In the genomic region with DNA sequence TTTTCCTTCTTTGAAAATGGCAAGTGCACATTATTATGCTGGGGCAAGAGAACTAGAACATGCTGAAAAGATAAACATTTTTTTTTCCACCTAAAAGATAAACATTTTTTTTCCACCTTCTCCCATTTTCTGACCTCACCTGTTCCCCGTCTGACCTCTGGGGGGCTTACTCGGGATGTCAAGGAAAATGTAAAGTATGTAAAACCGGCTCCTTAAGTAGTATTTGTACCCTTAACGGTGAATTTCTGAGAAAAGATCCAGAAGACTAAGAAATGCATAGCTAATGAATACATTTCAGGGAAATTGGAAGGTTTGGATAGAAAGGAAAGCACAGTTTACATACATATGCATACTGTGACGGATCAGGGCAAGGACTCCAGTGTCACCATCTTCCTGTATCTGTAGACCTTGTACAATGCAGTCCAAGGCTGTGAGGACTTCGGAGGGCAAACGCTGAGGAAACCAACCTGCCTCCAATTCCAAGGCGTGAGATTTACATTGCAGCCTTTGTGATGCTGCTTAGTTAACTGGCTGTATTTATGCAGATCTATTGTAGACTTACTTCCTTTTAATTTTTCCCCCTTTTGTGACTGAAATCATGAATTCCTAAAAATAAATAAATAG, we compare ENCODE assay signal across 10 cellular contexts.
A peak's percentile ranks its signal among the peaks of the same experiment; 100 is the strongest.
DNase-seq lines count a peak whose midpoint lies in the region; ATAC-seq, FAIRE-seq and TF ChIP-seq lines count a peak whose summit lies in the region.
"Had no signal": no experiment of that assay in that cellular context is flagged by ENCODE, and none has a peak within 500 bp of the region (broad histone marks: within the 10 kb centered on the region; RNA-seq: fewer than 3 reads in every experiment).

No MANE protein-coding gene starts in this region.

- no peak for TF ChIP-seq CTCF in A549 (IDR thresholded peaks at IDR 0.05)

- POLR2A ChIA-PET in A549 (lab: Yijun Ruan, JAX) = no interaction called here

- no peak for FAIRE-seq in A549 (lab: Jason Lieb, UNC)

- H3K4me3 ChIP-seq in A549 (peak overlapping the region; percentile 63; the same call in 2 of the 3 replicates), SK-N-MC (peak overlapping the region; percentile 93)

- H3K4me3 Mint-ChIP-seq in immature natural killer cell = peak overlapping the region in 3 of 5 donors; percentile 19 to 60 (median 37)

- CTCF ChIA-PET in A549 (lab: Yijun Ruan, JAX) = no interaction called here

- no peaks in the 10 kb centered on the region for H3K9me3 ChIP-seq in A549
- no peaks in the 10 kb centered on the region for H3K9me3 ChIP-seq in SK-N-MC (ENCODE audit: low read depth, low read length)
- H3K9me3 ChIP-seq: upper lobe of left lung had no signal

- peak; percentile 1 to 4 for DNase-seq in A549 (ENCODE audit: low read depth in 1 of 2, low spot score in 1 of 2)
- DNase-seq in SK-N-MC (ENCODE audit: low read depth, low spot score) = no peak
- DNase-seq in immature natural killer cell = no peak
- no peak for DNase-seq in mucosa of gallbladder (ENCODE audit: low spot score)
- DNase-seq in NCI-H82 treated with DMSO at 0.1 percent for 48 hours (lab: John Stamatoyannopoulos, UW; ENCODE audit: unreplicated experiment) = no peak
- DNase-seq in SIG-M5 treated with dmso at 0.1 percent for 504 hours (lab: John Stamatoyannopoulos, UW; ENCODE audit: unreplicated experiment) = no peak

- no peaks in the 10 kb centered on the region for H3K36me3 ChIP-seq in SK-N-MC (ENCODE audit: insufficient read depth, low read length)
- H3K36me3 ChIP-seq: upper lobe of left lung had no signal

- WGBS in A549 (ENCODE audit: missing lambda C conversion rate) = 11% methylated on average over 8 of the region's 8 CpGs

- H3K9ac ChIP-seq in SK-N-MC (ENCODE audit: insufficient read length) = no peak overlapping the region

- ATAC-seq in A549 (peak in 1 of 2 experiments; percentile 51; a peak in 3 of 6 replicates), GM18519 (IDR thresholded peaks at IDR 0.05; ENCODE audit: low FRiP score, unreplicated experiment) (peak; percentile 13), HG03571 (IDR thresholded peaks at IDR 0.05; ENCODE audit: unreplicated experiment) (no peak)

- peaks cover 6 to 11% (median 8%) of the 10 kb centered on the region in 3 donors for H3K27me3 Mint-ChIP-seq in immature natural killer cell (ENCODE audit: low read depth in 3 of 3)

- H3K4me2 ChIP-seq in A549 = peak overlapping the region; percentile 99

- TF ChIP-seq RAD21 in A549 (conservative IDR thresholded peaks at IDR 0.05 in 1 of 2, IDR thresholded peaks at IDR 0.05 in 1 of 2) = no peak

- peaks cover 5% of the 10 kb centered on the region; the same call in 1 of the 3 replicates for H3K4me1 ChIP-seq in A549

- TF ChIP-seq POLR2A in A549 (IDR thresholded peaks at IDR 0.05; ENCODE audit: low read length) = no peak

- peaks cover 4 to 47% (median 17%) of the 10 kb centered on the region in 6 donors for H3K9me3 Mint-ChIP-seq in immature natural killer cell

- no peak overlapping the region for H3K27ac ChIP-seq in A549
- no peak overlapping the region for H3K27ac ChIP-seq in SK-N-MC

- H3K4me1 Mint-ChIP-seq in immature natural killer cell = peaks cover 0 to 2% of the 10 kb centered on the region in 2 donors

- TF ChIP-seq EP300 in A549 (IDR thresholded peaks at IDR 0.05) = no peak

- no peaks in the 10 kb centered on the region for H3K36me3 Mint-ChIP-seq in immature natural killer cell
- H3K36me3 Mint-ChIP-seq: IgD-negative memory B cell had no signal

- no peak overlapping the region for H3K27ac Mint-ChIP-seq in immature natural killer cell
- H3K27ac Mint-ChIP-seq: IgD-negative memory B cell had no signal

TF ChIP-seq in A549, 52 proteins besides CTCF, POLR2A, EP300 and RAD21:
- TF ChIP-seq, protein P1, sequence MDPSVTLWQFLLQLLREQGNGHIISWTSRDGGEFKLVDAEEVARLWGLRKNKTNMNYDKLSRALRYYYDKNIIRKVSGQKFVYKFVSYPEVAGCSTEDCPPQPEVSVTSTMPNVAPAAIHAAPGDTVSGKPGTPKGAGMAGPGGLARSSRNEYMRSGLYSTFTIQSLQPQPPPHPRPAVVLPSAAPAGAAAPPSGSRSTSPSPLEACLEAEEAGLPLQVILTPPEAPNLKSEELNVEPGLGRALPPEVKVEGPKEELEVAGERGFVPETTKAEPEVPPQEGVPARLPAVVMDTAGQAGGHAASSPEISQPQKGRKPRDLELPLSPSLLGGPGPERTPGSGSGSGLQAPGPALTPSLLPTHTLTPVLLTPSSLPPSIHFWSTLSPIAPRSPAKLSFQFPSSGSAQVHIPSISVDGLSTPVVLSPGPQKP (IDR thresholded peaks at IDR 0.05; ENCODE audit: low read depth, low read length) = no peak
- TF ChIP-seq JUNB (IDR thresholded peaks at IDR 0.05) (no peak), MYC (IDR thresholded peaks at IDR 0.05; ENCODE audit: borderline replicate concordance, low read length) (no peak), ATOH8 (CRISPR knock-in tag; IDR thresholded peaks at IDR 0.05; ENCODE audit: low read depth) (no peak), CEBPB (IDR thresholded peaks at IDR 0.05) (no peak), MAZ (IDR thresholded peaks at IDR 0.05; ENCODE audit: borderline replicate concordance, low read depth, low read length) (no peak), ZFP36 (IDR thresholded peaks at IDR 0.05; ENCODE audit: borderline replicate concordance, partially characterized antibody) (no peak), PHF8 (IDR thresholded peaks at IDR 0.05; ENCODE audit: borderline replicate concordance, low read depth) (no peak)
- TF ChIP-seq, protein P2, sequence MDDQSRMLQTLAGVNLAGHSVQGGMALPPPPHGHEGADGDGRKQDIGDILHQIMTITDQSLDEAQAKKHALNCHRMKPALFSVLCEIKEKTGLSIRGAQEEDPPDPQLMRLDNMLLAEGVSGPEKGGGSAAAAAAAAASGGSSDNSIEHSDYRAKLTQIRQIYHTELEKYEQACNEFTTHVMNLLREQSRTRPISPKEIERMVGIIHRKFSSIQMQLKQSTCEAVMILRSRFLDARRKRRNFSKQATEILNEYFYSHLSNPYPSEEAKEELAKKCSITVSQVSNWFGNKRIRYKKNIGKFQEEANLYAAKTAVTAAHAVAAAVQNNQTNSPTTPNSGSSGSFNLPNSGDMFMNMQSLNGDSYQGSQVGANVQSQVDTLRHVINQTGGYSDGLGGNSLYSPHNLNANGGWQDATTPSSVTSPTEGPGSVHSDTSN (IDR thresholded peaks at IDR 0.05) = no peak
- TF ChIP-seq, protein P3, sequence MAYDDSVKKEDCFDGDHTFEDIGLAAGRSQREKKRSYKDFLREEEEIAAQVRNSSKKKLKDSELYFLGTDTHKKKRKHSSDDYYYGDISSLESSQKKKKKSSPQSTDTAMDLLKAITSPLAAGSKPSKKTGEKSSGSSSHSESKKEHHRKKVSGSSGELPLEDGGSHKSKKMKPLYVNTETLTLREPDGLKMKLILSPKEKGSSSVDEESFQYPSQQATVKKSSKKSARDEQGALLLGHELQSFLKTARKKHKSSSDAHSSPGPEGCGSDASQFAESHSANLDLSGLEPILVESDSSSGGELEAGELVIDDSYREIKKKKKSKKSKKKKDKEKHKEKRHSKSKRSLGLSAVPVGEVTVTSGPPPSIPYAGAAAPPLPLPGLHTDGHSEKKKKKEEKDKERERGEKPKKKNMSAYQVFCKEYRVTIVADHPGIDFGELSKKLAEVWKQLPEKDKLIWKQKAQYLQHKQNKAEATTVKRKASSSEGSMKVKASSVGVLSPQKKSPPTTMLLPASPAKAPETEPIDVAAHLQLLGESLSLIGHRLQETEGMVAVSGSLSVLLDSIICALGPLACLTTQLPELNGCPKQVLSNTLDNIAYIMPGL (CRISPR knock-in tag; IDR thresholded peaks at IDR 0.05; ENCODE audit: borderline replicate concordance) = no peak

Comparison
In these comparisons a context has a peak if more than half of its experiments do, and no peak if none do; other contexts are left out.
1. DNase-seq: peak in A549 (2 of 2); none in SK-N-MC (single experiment), immature natural killer cell (0 of 3), mucosa of gallbladder (single experiment), NCI-H82 treated with DMSO at 0.1 percent for 48 hours (single experiment) and SIG-M5 treated with dmso at 0.1 percent for 504 hours (single experiment).